18 cellular contexts compared by ENCODE assay signal in the genomic region with DNA sequence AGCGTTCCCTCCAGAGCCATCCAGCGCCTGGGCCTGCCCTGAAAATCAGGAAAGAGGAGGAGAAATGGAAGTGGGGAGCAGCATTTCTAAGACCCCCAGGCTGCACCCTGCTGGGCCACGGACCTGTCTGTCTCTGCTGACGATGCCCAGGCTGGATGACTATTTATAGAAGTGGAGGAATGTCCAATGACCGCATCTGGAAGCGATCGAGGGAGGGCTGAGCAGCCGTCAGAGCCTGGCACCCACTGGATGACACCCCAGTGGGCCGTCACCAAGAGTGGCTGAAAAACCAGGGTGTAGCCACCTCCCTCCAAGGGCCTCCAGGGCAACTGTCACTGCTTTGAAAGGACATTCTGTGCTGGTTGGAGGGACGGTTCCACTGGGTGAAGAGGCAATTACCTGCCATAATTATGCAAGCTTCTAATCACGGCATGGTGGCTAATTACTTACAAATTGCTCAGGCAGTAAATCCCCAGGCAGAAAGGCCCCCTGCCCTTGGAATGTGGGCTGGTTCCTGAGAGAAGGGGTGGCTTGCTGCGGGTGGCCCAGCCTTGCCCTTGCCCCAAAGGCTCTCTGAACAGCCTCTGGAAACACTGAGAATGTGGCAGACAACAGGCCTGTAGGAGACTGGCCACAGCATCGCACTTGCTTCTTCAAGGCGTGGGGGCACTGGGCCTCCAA.
DNase-seq lines count a peak whose midpoint lies in the region; ATAC-seq, FAIRE-seq and TF ChIP-seq lines count a peak whose summit lies in the region.
"Had no signal": no experiment of that assay in that cellular context is flagged by ENCODE, and none has a peak within 500 bp of the region (broad histone marks: within the 10 kb centered on the region; RNA-seq: fewer than 3 reads in every experiment).

No MANE protein-coding gene starts in this region.

- no peaks in the 10 kb centered on the region for H3K27me3 ChIP-seq in thoracic aorta (replicated peaks; ENCODE audit: insufficient read depth)
- no peaks in the 10 kb centered on the region for H3K27me3 ChIP-seq in smooth muscle cell (ENCODE audit: low read depth)
- H3K27me3 ChIP-seq: BLaER1 treated with 17β-estradiol and CSF1 and Interleukin-3, amounts not matched to agents 10 nM and 100 nM; ovary; testis had no signal

- H3K27ac ChIP-seq in kidney (ENCODE audit: low read depth in 2 of 2, low read length in 2 of 2) (no peak overlapping the region), thoracic aorta (peak overlapping the region in 1 of 2 donors; percentile 16), smooth muscle cell (ENCODE audit: low read depth) (no peak overlapping the region)
- H3K27ac ChIP-seq: BLaER1 treated with 17β-estradiol and CSF1 and Interleukin-3, amounts not matched to agents 10 nM and 100 nM; ovary; skin epidermis; testis had no signal

- no peaks in the 10 kb centered on the region for H4K20me1 ChIP-seq in smooth muscle cell (ENCODE audit: low read depth)

- no peak for FAIRE-seq in kidney (lab: Jason Lieb, UNC)

- TF ChIP-seq CTCF in kidney (IDR thresholded peaks at IDR 0.05; ENCODE audit: borderline replicate concordance, extremely low read depth, insufficient read depth) (no peak), thoracic aorta (IDR thresholded peaks at IDR 0.05) (no peak), smooth muscle cell (IDR thresholded peaks at IDR 0.05; ENCODE audit: borderline replicate concordance, insufficient read depth, poor library complexity, severe bottlenecking) (no peak)

- DNase-seq in NCI-H69 (lab: John Stamatoyannopoulos, UW) (peak; percentile 11), epidermal melanocyte (ENCODE audit: insufficient read length, low spot score) (peak; percentile 50), kidney (peak; percentile 18), thoracic aorta (ENCODE audit: low spot score) (no peak), smooth muscle cell (lab: John Stamatoyannopoulos, UW; ENCODE audit: unreplicated experiment) (no peak), NCI-H446 (lab: John Stamatoyannopoulos, UW) (no peak)
- DNase-seq: activated CD4-positive, alpha-beta T cell treated with anti-CD3 and anti-CD28 coated beads, Interleukin-2, amount 50 U/mL, for 4 hours; activated naive CD8-positive, alpha-beta T cell treated with anti-CD3 and anti-CD28 coated beads for 36 hours; activated T-cell treated with anti-CD3 and anti-CD28 coated beads, Interleukin-2, amount 50 U/mL, for 24 hours; DMS 273 treated with DMSO at 0.1 percent for 48 hours; NCI-H1105; NCI-H2171; NCI-H774; ovary; testis had no signal

- WGBS in smooth muscle cell (ENCODE audit: low lambda C conversion rate), result 29% methylated on average over 14 of the region's 14 CpGs

- H3K9ac ChIP-seq in kidney (ENCODE audit: low read length in 2 of 2), result no peak overlapping the region
- H3K9ac ChIP-seq in smooth muscle cell (ENCODE audit: low read depth), result no peak overlapping the region
- H3K9ac ChIP-seq: BLaER1 treated with 17β-estradiol and CSF1 and Interleukin-3, amounts not matched to agents 10 nM and 100 nM had no signal

- H3K36me3 ChIP-seq in kidney (ENCODE audit: control insufficient read depth in 1 of 2, insufficient read depth in 2 of 2, low read length in 2 of 2), result no peaks in the 10 kb centered on the region
- H3K36me3 ChIP-seq in thoracic aorta, result no peaks in the 10 kb centered on the region
- H3K36me3 ChIP-seq in smooth muscle cell (ENCODE audit: low read depth), result no peaks in the 10 kb centered on the region
- H3K36me3 ChIP-seq: BLaER1 treated with 17β-estradiol and CSF1 and Interleukin-3, amounts not matched to agents 10 nM and 100 nM; ovary had no signal

- ATAC-seq in thoracic aorta (ENCODE audit: insufficient number of reproducible peaks, low FRiP score, low read depth) (peak; percentile 28), HG03196 (IDR thresholded peaks at IDR 0.05; ENCODE audit: unreplicated experiment) (no peak)

- intact Hi-C loops in kidney (cut with DNase I), result no loop called here

- H3K79me2 ChIP-seq in smooth muscle cell (ENCODE audit: low read depth), result no peaks in the 10 kb centered on the region

- no peaks in the 10 kb centered on the region for H3K4me1 ChIP-seq in kidney (ENCODE audit: control insufficient read depth in 1 of 2, insufficient read depth in 1 of 2, low read depth in 1 of 2, low read length in 2 of 2)
- H3K4me1 ChIP-seq in thoracic aorta (ENCODE audit: control insufficient read depth in 1 of 2, low read depth in 2 of 2), result peaks cover 0 to 9% of the 10 kb centered on the region in 2 donors
- H3K4me1 ChIP-seq in smooth muscle cell (ENCODE audit: low read depth), result peaks cover 12% of the 10 kb centered on the region
- H3K4me1 ChIP-seq: testis had no signal

- H3K4me3 ChIP-seq in kidney (ENCODE audit: low read length in 2 of 2) (no peak overlapping the region), thoracic aorta (no peak overlapping the region), smooth muscle cell (no peak overlapping the region)
- H3K4me3 ChIP-seq: BLaER1 treated with 17β-estradiol and CSF1 and Interleukin-3, amounts not matched to agents 10 nM and 100 nM; ovary; skin epidermis; testis had no signal

- H3K4me2 ChIP-seq in smooth muscle cell, result no peak overlapping the region
- H3K4me2 ChIP-seq: BLaER1 treated with 17β-estradiol and CSF1 and Interleukin-3, amounts not matched to agents 10 nM and 100 nM had no signal

- H3K9me3 ChIP-seq in kidney (ENCODE audit: control insufficient read depth in 1 of 2, low read length in 2 of 2), result no peaks in the 10 kb centered on the region
- no peaks in the 10 kb centered on the region for H3K9me3 ChIP-seq in thoracic aorta
- H3K9me3 ChIP-seq in smooth muscle cell (replicated peaks; ENCODE audit: low read depth), result no peaks in the 10 kb centered on the region
- H3K9me3 ChIP-seq: BLaER1 treated with 17β-estradiol and CSF1 and Interleukin-3, amounts not matched to agents 10 nM and 100 nM; ovary; testis had no signal

- no peak overlapping the region for H2AFZ ChIP-seq in smooth muscle cell (ENCODE audit: low read depth)

- H3F3A ChIP-seq in smooth muscle cell (ENCODE audit: low read depth), result peaks cover 12% of the 10 kb centered on the region

Comparison
In these comparisons a context has a peak if more than half of its experiments do, and no peak if none do; other contexts are left out.
1. DNase-seq: peak in NCI-H69 (single experiment), epidermal melanocyte (single experiment) and kidney (single experiment); none in thoracic aorta (single experiment), smooth muscle cell (single experiment) and NCI-H446 (0 of 2).